Comparison of ENCODE assay signal across 1 cellular context in genomic region chr5:86510330-86510915, GRCh38.
TF ChIP-seq lines count a peak whose summit lies in the region.
"Not testable (repeated sequence)": the region's sequence is repeated elsewhere in the genome, so short reads cannot be mapped to it uniquely, and the experiment has no call there.

No MANE protein-coding gene starts in this region.

TF ChIP-seq in K562, 482 proteins besides CTCF, POLR2A, EP300 and RAD21 (continued from another document):
- TF ChIP-seq MAZ (CRISPR knock-in tag; conservative IDR thresholded peaks at IDR 0.05 in 1 of 2, IDR thresholded peaks at IDR 0.05 in 1 of 2) (0 out of 4 replicates have a peak, but pooled peaks of 1 of the 2 experiments have one; percentile 42), MGA (IDR thresholded peaks at IDR 0.05) (peak; percentile 48), ZNF592 (IDR thresholded peaks at IDR 0.05) (peak; percentile 62; the same call in 1 of the 2 replicates), POLR2H (tag; IDR thresholded peaks at IDR 0.05; ENCODE audit: low read depth) (peak; percentile 65), PBX2 (tag; conservative IDR thresholded peaks at IDR 0.05; ENCODE audit: low read depth) (peak; percentile 71), GMEB1 (CRISPR knock-in tag; IDR thresholded peaks at IDR 0.05) (0 out of 2 replicates have a peak, but pooled peaks have one; percentile 29), MEIS2 (IDR thresholded peaks at IDR 0.05; ENCODE audit: partially characterized antibody) (peak; percentile 40), ZNF316 (IDR thresholded peaks at IDR 0.05) (peak; percentile 41; the same call in 1 of the 2 replicates)
- TF ChIP-seq PBX2 (CRISPR knock-in tag; IDR thresholded peaks at IDR 0.05; ENCODE audit: low read depth): not testable (repeated sequence)
